23 cellular contexts compared by ENCODE assay signal in the genomic region with DNA sequence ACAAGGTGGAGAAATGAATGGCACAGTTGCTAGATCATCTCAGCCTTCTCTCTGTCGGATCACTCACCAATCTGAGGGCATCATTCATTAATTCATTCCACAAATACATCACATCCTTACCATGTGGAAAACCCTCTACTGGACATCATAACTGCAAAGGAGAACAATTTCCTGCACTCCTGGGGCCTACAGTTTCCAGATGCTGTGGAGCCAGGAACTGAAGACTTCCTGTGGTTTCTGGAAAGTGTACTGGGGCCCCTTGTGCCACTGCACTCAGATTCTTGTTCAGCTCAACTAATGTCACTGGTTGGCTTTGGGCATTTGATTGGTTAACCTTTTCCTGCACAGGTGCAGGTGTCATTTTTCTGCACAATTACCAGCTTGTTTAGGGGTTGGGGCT.
"Had no signal": no experiment of that assay in that cellular context is flagged by ENCODE, and none has a peak within 500 bp of the region (broad histone marks: within the 10 kb centered on the region; RNA-seq: fewer than 3 reads in every experiment).

No MANE protein-coding gene starts in this region.

- H3K9me2 ChIP-seq: SK-N-SH had no signal

- ATAC-seq: HepG2, K562, Panc1, PC-3 had no signal

- H3K9ac ChIP-seq: SK-N-SH had no signal

- DNase-seq: IMR-90, Karpas-422, MM.1S, NCI-H1092 treated with DMSO at 0.1 percent for 48 hours, NCI-H1436, NCI-H187, NCI-H2029, NCI-H2081 treated with DMSO at 0.1 percent for 48 hours, NCI-H2171, NCI-H226, NCI-H446, NCI-H510A, NCI-H524 treated with DMSO at 0.1 percent for 48 hours, NCI-H69, NCI-H774, PC-3, SHP77, SK-N-SH, SW 1271 had no signal

- H3K27ac ChIP-seq: RWPE1 had no signal

- H3K4me3 ChIP-seq: K562 had no signal

- H3K9me3 ChIP-seq: SK-N-SH had no signal

- H3K4me2 ChIP-seq: SK-N-SH had no signal
